11 cellular contexts compared by ENCODE assay signal in the genomic region with DNA sequence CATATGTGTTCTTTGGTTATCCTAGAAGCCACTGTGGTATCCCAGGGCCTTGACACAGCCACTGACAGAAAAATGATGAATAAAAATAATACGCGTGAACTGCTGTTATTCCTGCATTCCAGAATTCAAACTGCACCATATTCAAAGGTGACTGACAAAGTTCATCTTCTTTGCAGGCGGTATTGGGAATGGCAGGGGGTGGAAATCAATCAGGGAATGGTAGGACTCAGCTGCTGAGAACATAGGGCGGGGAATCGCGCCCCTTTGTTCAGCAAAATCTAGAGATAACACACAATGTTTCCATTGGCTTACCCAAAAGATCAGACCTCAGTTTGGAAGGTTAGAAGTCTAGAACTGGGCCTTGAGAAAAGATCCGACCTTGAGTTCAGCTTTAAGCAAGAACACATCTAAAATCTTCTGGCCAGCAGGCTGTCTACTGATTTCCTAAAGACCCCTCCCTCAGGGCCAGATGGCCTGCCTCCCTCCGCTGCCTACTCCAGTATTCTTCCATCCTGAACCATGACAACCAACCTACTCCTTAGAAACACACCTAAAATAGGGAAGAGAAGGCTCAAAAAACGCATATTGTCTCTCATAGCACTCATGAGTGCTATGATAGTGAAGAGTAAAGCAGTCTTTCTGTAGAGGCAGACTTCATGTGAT. TPM values are rescaled to one million over a fixed set of nuclear protein-coding genes. Genes with fewer than 3 reads are reported as not detected.
A peak's percentile ranks its signal among the peaks of the same experiment; 100 is the strongest.
DNase-seq lines count a peak whose midpoint lies in the region; ATAC-seq and TF ChIP-seq lines count a peak whose summit lies in the region.
"Had no signal": no experiment of that assay in that cellular context is flagged by ENCODE, and none has a peak within 500 bp of the region (broad histone marks: within the 10 kb centered on the region; RNA-seq: fewer than 3 reads in every experiment).

No MANE protein-coding gene starts in this region.

- no peak for TF ChIP-seq CTCF in activated B cell treated with CpG ODN at 0.5 μM for 24 hours (IDR thresholded peaks at IDR 0.05)
- no peak for TF ChIP-seq CTCF in foreskin keratinocyte (conservative IDR thresholded peaks at IDR 0.05)
- TF ChIP-seq CTCF in PC-9 (conservative IDR thresholded peaks at IDR 0.05): no peak

- no peaks in the 10 kb centered on the region for H3K36me3 ChIP-seq in PC-9 (ENCODE audit: low read depth)
- H3K36me3 ChIP-seq: BE2C had no signal

- H3K9me3 ChIP-seq in PC-9 (ENCODE audit: insufficient read depth, low read depth): no peaks in the 10 kb centered on the region
- H3K9me3 ChIP-seq: BE2C had no signal

- H2AFZ ChIP-seq in PC-9: no peak overlapping the region

- H4K20me1 ChIP-seq in PC-9 (ENCODE audit: insufficient read depth): no peaks in the 10 kb centered on the region; the same call in 1 of the 2 replicates

- H3K9me3 Mint-ChIP-seq in activated T-cell treated with anti-CD3 and anti-CD28 coated beads, Interleukin-2, amount 50 U/mL, for 72 hours: no peaks in the 10 kb centered on the region
- H3K9me3 Mint-ChIP-seq in activated B cell treated with CpG ODN at 0.5 μM for 24 hours: no peaks in the 10 kb centered on the region
- no peaks in the 10 kb centered on the region for H3K9me3 Mint-ChIP-seq in stimulated activated naive CD8-positive, alpha-beta T cell treated with anti-CD3 and anti-CD28 coated beads, Interleukin-15, amount 100 ng/mL, for 72 hours

- DNase-seq in activated T-cell treated with anti-CD3 and anti-CD28 coated beads, Interleukin-2, amount 50 U/mL, for 72 hours: no peak
- DNase-seq in activated T-cell treated with anti-CD3 and anti-CD28 coated beads for 4 hours (no peak), activated B cell treated with CpG ODN at 0.5 μM for 24 hours (no peak), foreskin keratinocyte (no peak), PC-9 (no peak), dermis blood vessel endothelial cell (no peak)
- DNase-seq in stimulated activated naive CD8-positive, alpha-beta T cell treated with anti-CD3 and anti-CD28 coated beads, Interleukin-15, amount 100 ng/mL, for 72 hours: no peak
- DNase-seq: BE2C; effector CD8-positive, alpha-beta T cell; NCI-H2081 treated with DMSO at 0.1 percent for 48 hours had no signal

- peak overlapping the region; percentile 87 to 93 for H3K4me3 Mint-ChIP-seq in activated T-cell treated with anti-CD3 and anti-CD28 coated beads, Interleukin-2, amount 50 U/mL, for 72 hours
- H3K4me3 Mint-ChIP-seq in activated B cell treated with CpG ODN at 0.5 μM for 24 hours: peak overlapping the region; percentile 87
- H3K4me3 Mint-ChIP-seq in stimulated activated naive CD8-positive, alpha-beta T cell treated with anti-CD3 and anti-CD28 coated beads, Interleukin-15, amount 100 ng/mL, for 72 hours: peak overlapping the region; percentile 79 to 82

- H3K27ac ChIP-seq in foreskin keratinocyte (peak overlapping the region; percentile 63), PC-9 (no peak overlapping the region)

- no peak for ATAC-seq in activated T-cell treated with anti-CD3 and anti-CD28 coated beads, Interleukin-2, amount 50 U/mL, for 72 hours (replicated peaks in 1 of 2)
- ATAC-seq in activated B cell treated with CpG ODN at 0.5 μM for 24 hours (ENCODE audit: low read depth): no peak
- no peak for ATAC-seq in foreskin keratinocyte
- no peak for ATAC-seq in stimulated activated naive CD8-positive, alpha-beta T cell treated with anti-CD3 and anti-CD28 coated beads, Interleukin-15, amount 100 ng/mL, for 72 hours
- ATAC-seq in HG03039 (IDR thresholded peaks at IDR 0.05; ENCODE audit: unreplicated experiment): no peak

- CTCF ChIA-PET in activated B cell treated with CpG ODN at 0.5 μM for 24 hours (lab: Charles Lee) (no interaction called here), PC-9 (lab: Charles Lee) (no interaction called here)

- peak overlapping the region; percentile 47 for H3K27ac Mint-ChIP-seq in activated T-cell treated with anti-CD3 and anti-CD28 coated beads, Interleukin-2, amount 50 U/mL, for 72 hours
- peak overlapping the region; percentile 86 for H3K27ac Mint-ChIP-seq in activated B cell treated with CpG ODN at 0.5 μM for 24 hours
- H3K27ac Mint-ChIP-seq in stimulated activated naive CD8-positive, alpha-beta T cell treated with anti-CD3 and anti-CD28 coated beads, Interleukin-15, amount 100 ng/mL, for 72 hours: peak overlapping the region in 1 of 2 donors; percentile 96

- peaks cover 0 to 3% of the 10 kb centered on the region in 2 donors for H3K36me3 Mint-ChIP-seq in activated T-cell treated with anti-CD3 and anti-CD28 coated beads, Interleukin-2, amount 50 U/mL, for 72 hours (ENCODE audit: insufficient read depth in 2 of 2)
- no peaks in the 10 kb centered on the region for H3K36me3 Mint-ChIP-seq in activated B cell treated with CpG ODN at 0.5 μM for 24 hours (ENCODE audit: low read depth)

- H3F3A ChIP-seq in PC-9 (ENCODE audit: insufficient read depth, low read depth): no peaks in the 10 kb centered on the region

- H3K4me1 Mint-ChIP-seq in activated T-cell treated with anti-CD3 and anti-CD28 coated beads, Interleukin-2, amount 50 U/mL, for 72 hours (ENCODE audit: low read depth): peaks cover 99% of the 10 kb centered on the region
- H3K4me1 Mint-ChIP-seq in activated B cell treated with CpG ODN at 0.5 μM for 24 hours: peaks cover 88% of the 10 kb centered on the region
- peaks cover 100% of the 10 kb centered on the region for H3K4me1 Mint-ChIP-seq in stimulated activated naive CD8-positive, alpha-beta T cell treated with anti-CD3 and anti-CD28 coated beads, Interleukin-15, amount 100 ng/mL, for 72 hours

- no peaks in the 10 kb centered on the region for H3K79me2 ChIP-seq in PC-9 (ENCODE audit: low read depth)

- H3K27me3 ChIP-seq in foreskin keratinocyte (no peaks in the 10 kb centered on the region), PC-9 (ENCODE audit: insufficient read depth, low read depth) (no peaks in the 10 kb centered on the region)
- H3K27me3 ChIP-seq: BE2C had no signal

- no peaks in the 10 kb centered on the region for H3K9me2 ChIP-seq in PC-9 (ENCODE audit: insufficient read depth)

- no peak overlapping the region for H3K4me2 ChIP-seq in PC-9

- no TSS peak for BruUV-seq in PC-9 (replicated peaks; lab: Mats Ljungman, UMichigan)

- H3K4me3 ChIP-seq in PC-9: no peak overlapping the region

- intact Hi-C loops in activated B cell treated with CpG ODN at 0.5 μM for 24 hours (cut with micrococcal nuclease) (no loop called here), PC-9 (cut with micrococcal nuclease; ENCODE audit: unreplicated experiment) (no loop called here)

- POLR2A ChIA-PET in activated B cell treated with CpG ODN at 0.5 μM for 24 hours (lab: Charles Lee) (interaction anchor here (0.5 to 1.7 kb wide), 7 partner anchors 10 to 192 kb away, joined by 3 to 11 read pairs (median 3); a partner anchor contains a TSS), PC-9 (lab: Charles Lee; ENCODE audit: unreplicated experiment) (no interaction called here)

- no peaks in the 10 kb centered on the region for H3K27me3 Mint-ChIP-seq in activated T-cell treated with anti-CD3 and anti-CD28 coated beads, Interleukin-2, amount 50 U/mL, for 72 hours (ENCODE audit: low read depth)
- H3K27me3 Mint-ChIP-seq in activated B cell treated with CpG ODN at 0.5 μM for 24 hours: no peaks in the 10 kb centered on the region
- H3K27me3 Mint-ChIP-seq in stimulated activated naive CD8-positive, alpha-beta T cell treated with anti-CD3 and anti-CD28 coated beads, Interleukin-15, amount 100 ng/mL, for 72 hours: no peaks in the 10 kb centered on the region

- H3K4me1 ChIP-seq in foreskin keratinocyte: peaks cover 6% of the 10 kb centered on the region
- H3K4me1 ChIP-seq in PC-9 (replicated peaks; ENCODE audit: insufficient read depth): 0 out of 2 replicates have a peak, but pooled peaks cover 4% of the 10 kb centered on the region
- H3K4me1 ChIP-seq: BE2C had no signal

RNA-seq across cellular contexts. Expression of a gene that starts 34.1 kb away (rescaled TPM):
- total RNA-seq in activated T-cell treated with anti-CD3 and anti-CD28 coated beads, Interleukin-2, amount 50 U/mL, for 72 hours: 10 to 100 TPM; 22.5 to 24.6 TPM
- 9.3 and 9.6 TPM in 2 replicates for total RNA-seq in activated B cell treated with CpG ODN at 0.5 μM for 24 hours
- 9.5 and 11.8 TPM in 2 replicates for total RNA-seq in foreskin keratinocyte
- 4.5 and 4.9 TPM in 2 replicates for polyA plus RNA-seq in foreskin keratinocyte
- 1.8 and 2.1 TPM in 2 replicates for total RNA-seq in PC-9 (2021)
- total RNA-seq in dermis blood vessel endothelial cell: 1.4 and 1.9 TPM in 2 replicates
